ENCODE assay signal across 11 cellular contexts in the genomic region with DNA sequence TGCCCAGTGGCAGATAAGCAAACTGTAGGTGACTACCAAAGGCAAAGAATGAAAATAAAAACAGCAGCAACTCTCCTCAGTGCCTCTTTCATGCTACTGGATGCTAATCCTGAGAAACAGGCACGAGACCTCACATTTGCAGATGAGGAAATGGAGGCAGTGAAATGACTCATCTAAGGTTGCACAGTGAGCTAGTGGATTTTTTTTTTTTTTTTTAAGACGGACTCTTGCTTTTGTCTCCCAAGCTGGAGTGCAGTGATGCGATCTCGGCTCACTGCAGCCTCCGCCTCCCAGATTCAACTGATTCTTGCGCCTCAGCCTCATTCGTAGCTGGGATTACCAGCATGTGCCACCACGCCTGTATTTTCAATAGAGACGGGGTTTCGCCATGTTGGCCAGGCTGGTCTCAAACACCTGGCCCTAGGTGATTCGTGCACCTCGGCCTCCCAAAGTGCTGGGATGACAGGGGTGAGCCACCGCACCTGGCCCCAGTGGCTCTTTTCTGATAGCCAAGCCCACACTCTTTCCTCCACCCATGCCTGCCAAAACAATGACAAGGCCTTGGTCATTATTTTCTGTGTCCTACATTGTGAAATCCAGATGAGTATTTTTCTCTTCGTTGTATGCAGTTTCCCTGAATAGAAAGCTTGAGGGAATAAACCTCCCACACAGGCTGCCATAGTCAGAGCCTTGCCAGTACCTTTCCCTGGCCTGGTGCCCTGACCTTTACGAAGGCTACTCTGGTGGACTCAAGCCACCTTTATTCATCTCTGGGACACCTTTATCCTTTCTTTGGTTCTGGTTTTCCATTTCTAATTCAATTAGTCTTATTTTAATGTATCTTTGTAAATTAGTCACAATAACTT. TPM values are rescaled to one million over a fixed set of nuclear protein-coding genes. Genes with fewer than 3 reads are reported as not detected.
DNase-seq lines count a peak whose midpoint lies in the region; ATAC-seq, FAIRE-seq and TF ChIP-seq lines count a peak whose summit lies in the region.
"Had no signal": no experiment of that assay in that cellular context is flagged by ENCODE, and none has a peak within 500 bp of the region (broad histone marks: within the 10 kb centered on the region; RNA-seq: fewer than 3 reads in every experiment).

No MANE protein-coding gene starts in this region.

- DNase-seq in activated naive CD4-positive, alpha-beta T cell treated with anti-CD3 and anti-CD28 coated beads for 36 hours, result peak; percentile 61
- no peak for DNase-seq in activated naive CD4-positive, alpha-beta T cell treated with anti-CD3 and anti-CD28 coated beads, Interleukin-2, amount 50 U/mL, for 16 hours
- DNase-seq in RCC 7860 (ENCODE audit: low spot score), result peak; percentile 11
- peak; percentile 20 for DNase-seq in stimulated activated naive B cell treated with anti-CD40 and anti-IgM and Interleukin-4, amounts not matched to agents 10 μg/mL and 1 μg/mL and 100 μg/mL, for 72 hours
- no peak for DNase-seq in pancreas
- no peak for DNase-seq in MM.1S
- DNase-seq in Peyer's patch, result no peak
- DNase-seq: kidney, NCI-H1436 treated with DMSO at 0.1 percent for 48 hours had no signal

- TF ChIP-seq POLR2A in Peyer's patch (IDR thresholded peaks at IDR 0.05), result no peak

- CTCF ChIA-PET in activated naive CD4-positive, alpha-beta T cell treated with anti-CD3 and anti-CD28 coated beads for 36 hours (lab: Charles Lee), result no interaction called here

- H4K20me1 ChIP-seq in MM.1S (ENCODE audit: insufficient read depth, low read length), result peaks cover 3% of the 10 kb centered on the region

- H3K36me3 ChIP-seq in pancreas (no peaks in the 10 kb centered on the region), MM.1S (replicated peaks; ENCODE audit: insufficient read depth, low read length) (peaks cover 14% of the 10 kb centered on the region), Peyer's patch (no peaks in the 10 kb centered on the region)

- H3K4me2 ChIP-seq in MM.1S (ENCODE audit: low read depth, low read length), result no peak overlapping the region
- H3K4me2 ChIP-seq: BLaER1 had no signal

- H3K9me3 ChIP-seq in pancreas, result no peaks in the 10 kb centered on the region
- H3K9me3 ChIP-seq in MM.1S (replicated peaks; ENCODE audit: insufficient read depth, low read length), result no peaks in the 10 kb centered on the region
- no peaks in the 10 kb centered on the region for H3K9me3 ChIP-seq in Peyer's patch

- H3K79me2 ChIP-seq in MM.1S (ENCODE audit: low read length), result peaks cover 87% of the 10 kb centered on the region

- peak; percentile 74 for ATAC-seq in HG02759 (IDR thresholded peaks at IDR 0.05; ENCODE audit: unreplicated experiment)
- ATAC-seq in stimulated activated naive B cell treated with anti-CD40 and anti-IgM and Interleukin-4, amounts not matched to agents 10 μg/mL and 1 μg/mL and 100 μg/mL, for 72 hours (replicated peaks), result peak; percentile 86 to 94
- no peak for ATAC-seq in pancreas

- H3K4me1 ChIP-seq in pancreas (peaks cover 0 to 3% (median 0%) of the 10 kb centered on the region in 3 donors), MM.1S (ENCODE audit: low read length) (no peaks in the 10 kb centered on the region), Peyer's patch (peaks cover 0 to 9% (median 1%) of the 10 kb centered on the region in 4 donors)

- no peaks in the 10 kb centered on the region for H3F3A ChIP-seq in MM.1S (ENCODE audit: insufficient read depth, low read length)

- H3K27me3 ChIP-seq in pancreas (no peaks in the 10 kb centered on the region), MM.1S (replicated peaks; ENCODE audit: insufficient read depth, low read length) (no peaks in the 10 kb centered on the region), Peyer's patch (no peaks in the 10 kb centered on the region)
- H3K27me3 ChIP-seq: BLaER1 had no signal

- H3K27ac Mint-ChIP-seq in activated naive CD4-positive, alpha-beta T cell treated with anti-CD3 and anti-CD28 coated beads for 36 hours, result peak overlapping the region; percentile 77
- H3K27ac Mint-ChIP-seq in stimulated activated naive B cell treated with anti-CD40 and anti-IgM and Interleukin-4, amounts not matched to agents 10 μg/mL and 1 μg/mL and 100 μg/mL, for 72 hours, result peak overlapping the region; percentile 67

- peak overlapping the region; percentile 29 for H3K4me3 Mint-ChIP-seq in activated naive CD4-positive, alpha-beta T cell treated with anti-CD3 and anti-CD28 coated beads for 36 hours
- no peak overlapping the region for H3K4me3 Mint-ChIP-seq in stimulated activated naive B cell treated with anti-CD40 and anti-IgM and Interleukin-4, amounts not matched to agents 10 μg/mL and 1 μg/mL and 100 μg/mL, for 72 hours

- no peak overlapping the region for H2AFZ ChIP-seq in MM.1S (ENCODE audit: low read length)

- H3K36me3 Mint-ChIP-seq in activated naive CD4-positive, alpha-beta T cell treated with anti-CD3 and anti-CD28 coated beads for 36 hours (ENCODE audit: low read depth), result peaks cover 54% of the 10 kb centered on the region
- peaks cover 39 to 69% of the 10 kb centered on the region in 2 donors for H3K36me3 Mint-ChIP-seq in stimulated activated naive B cell treated with anti-CD40 and anti-IgM and Interleukin-4, amounts not matched to agents 10 μg/mL and 1 μg/mL and 100 μg/mL, for 72 hours

- H3K9me2 ChIP-seq in MM.1S (replicated peaks; ENCODE audit: insufficient read depth, low read length), result no peaks in the 10 kb centered on the region

- no peak for TF ChIP-seq CTCF in pancreas (IDR thresholded peaks at IDR 0.05)
- TF ChIP-seq CTCF in MM.1S (IDR thresholded peaks at IDR 0.05; ENCODE audit: low read length), result no peak
- no peak for TF ChIP-seq CTCF in Peyer's patch (IDR thresholded peaks at IDR 0.05)

- H3K9ac ChIP-seq in MM.1S (ENCODE audit: low read length), result no peak overlapping the region
- H3K9ac ChIP-seq: BLaER1 had no signal

- H3K27ac ChIP-seq in pancreas (no peak overlapping the region), MM.1S (ENCODE audit: low read length) (no peak overlapping the region), Peyer's patch (no peak overlapping the region)
- H3K27ac ChIP-seq: BLaER1 had no signal

- intact Hi-C loops in activated naive CD4-positive, alpha-beta T cell treated with anti-CD3 and anti-CD28 coated beads for 36 hours (cut with micrococcal nuclease), result loop anchor here (1.0 to 5.0 kb wide), 4 partner anchors 19 to 1429 kb away; partner anchors contain the start of genes DOCK2 and PANK3
- intact Hi-C loops in pancreas (cut with DNase I), result no loop called here

- FAIRE-seq in RCC 7860 (lab: Jason Lieb, UNC) (no peak), pancreas (lab: Jason Lieb, UNC) (no peak)
- FAIRE-seq: kidney had no signal

- peaks cover 61% of the 10 kb centered on the region for H3K4me1 Mint-ChIP-seq in activated naive CD4-positive, alpha-beta T cell treated with anti-CD3 and anti-CD28 coated beads for 36 hours (ENCODE audit: low read depth)
- H3K4me1 Mint-ChIP-seq in stimulated activated naive B cell treated with anti-CD40 and anti-IgM and Interleukin-4, amounts not matched to agents 10 μg/mL and 1 μg/mL and 100 μg/mL, for 72 hours, result peaks cover 34 to 52% of the 10 kb centered on the region in 2 donors

- WGBS in pancreas, 2 donors, result 82 to 87% methylated on average over 15 of the region's 15 CpGs

- H3K4me3 ChIP-seq in pancreas (no peak overlapping the region), MM.1S (ENCODE audit: low read length) (no peak overlapping the region), Peyer's patch (no peak overlapping the region)
- H3K4me3 ChIP-seq: BLaER1 had no signal

- peaks cover 1% of the 10 kb centered on the region for H3K9me3 Mint-ChIP-seq in activated naive CD4-positive, alpha-beta T cell treated with anti-CD3 and anti-CD28 coated beads for 36 hours
- no peaks in the 10 kb centered on the region for H3K9me3 Mint-ChIP-seq in stimulated activated naive B cell treated with anti-CD40 and anti-IgM and Interleukin-4, amounts not matched to agents 10 μg/mL and 1 μg/mL and 100 μg/mL, for 72 hours

- H3K27me3 Mint-ChIP-seq in activated naive CD4-positive, alpha-beta T cell treated with anti-CD3 and anti-CD28 coated beads for 36 hours (ENCODE audit: low read depth), result no peaks in the 10 kb centered on the region
- H3K27me3 Mint-ChIP-seq in stimulated activated naive B cell treated with anti-CD40 and anti-IgM and Interleukin-4, amounts not matched to agents 10 μg/mL and 1 μg/mL and 100 μg/mL, for 72 hours, result no peaks in the 10 kb centered on the region

RNA-seq across cellular contexts. Expression of gene DOCK2, which starts 19.3 kb away (rescaled TPM):
- 100 to 1,000 TPM; 192 to 203 TPM for total RNA-seq in activated naive CD4-positive, alpha-beta T cell treated with anti-CD3 and anti-CD28 coated beads for 36 hours
- total RNA-seq in pancreas (10 to 100 TPM in 1 of 6 donors, 1 to 10 TPM in 5; 1.5 to 15.6 (median 3.4) TPM), Peyer's patch (100 to 1,000 TPM in 1 of 4 donors, 10 to 100 TPM in 3; 13.8 to 200 (median 17.8) TPM)
- polyA plus RNA-seq in pancreas, result 1 to 10 TPM in 1 of 2 donors, under 1 TPM in 1; 0.73 to 1.1 TPM

Comparison
In these comparisons a context has a peak if more than half of its experiments do, and no peak if none do; other contexts are left out.
1. DNase-seq: peak in activated naive CD4-positive, alpha-beta T cell treated with anti-CD3 and anti-CD28 coated beads for 36 hours (single experiment), RCC 7860 (single experiment) and stimulated activated naive B cell treated with anti-CD40 and anti-IgM and Interleukin-4, amounts not matched to agents 10 μg/mL and 1 μg/mL and 100 μg/mL, for 72 hours (single experiment); none in activated naive CD4-positive, alpha-beta T cell treated with anti-CD3 and anti-CD28 coated beads, Interleukin-2, amount 50 U/mL, for 16 hours (single experiment), pancreas (0 of 6), MM.1S (single experiment) and Peyer's patch (0 of 3).
2. ATAC-seq: peak in HG02759 (single experiment) and stimulated activated naive B cell treated with anti-CD40 and anti-IgM and Interleukin-4, amounts not matched to agents 10 μg/mL and 1 μg/mL and 100 μg/mL, for 72 hours (2 of 2); none in pancreas (0 of 4).